In the genomic region with DNA sequence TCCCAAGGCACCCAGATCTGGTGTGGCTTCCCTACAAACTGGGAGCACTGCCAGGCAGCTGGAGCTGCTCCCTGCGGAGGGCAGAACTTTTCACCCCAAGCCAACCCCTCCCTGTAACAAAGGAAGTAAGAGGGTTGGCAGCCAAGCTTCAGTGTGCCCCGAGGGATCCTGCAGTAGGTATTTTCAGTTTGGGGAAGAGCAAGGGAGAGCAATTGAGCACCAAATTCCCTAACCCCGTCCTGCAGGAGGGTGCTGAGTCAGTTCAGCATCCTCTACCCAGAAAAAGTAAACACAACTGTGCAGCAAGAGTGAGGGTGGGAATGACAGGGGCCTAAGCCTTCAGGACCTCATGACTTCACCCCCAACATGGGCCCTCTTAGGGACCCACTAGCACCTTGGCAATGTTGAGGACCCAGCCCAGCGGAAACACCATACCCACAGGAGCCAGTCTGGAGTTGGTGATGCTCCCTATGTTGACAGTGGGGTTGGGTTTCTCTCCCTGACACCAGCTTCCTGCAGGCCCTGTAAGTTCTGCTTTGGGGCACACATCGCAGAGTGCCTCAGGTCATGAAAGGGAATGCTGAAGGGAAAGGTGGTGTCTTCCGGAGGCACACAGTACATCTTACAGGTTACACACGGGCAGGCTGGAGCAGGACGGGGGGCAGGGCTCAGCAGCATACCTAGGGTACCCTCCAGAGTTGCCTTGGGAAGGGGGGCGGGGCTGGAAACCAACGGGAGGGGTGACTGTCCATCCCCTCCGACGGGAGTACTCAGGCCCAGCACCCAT, we compare ENCODE assay signal across 1 cellular context.
TF ChIP-seq lines count a peak whose summit lies in the region.

No MANE protein-coding gene starts in this region.

TF ChIP-seq in SK-N-SH treated with all-trans-retinoic acid at 6 μM for 48 hours, 23 proteins besides CTCF, POLR2A, EP300 and RAD21 (continued from another document):
- TF ChIP-seq PATZ1 (CRISPR knock-in tag; IDR thresholded peaks at IDR 0.05; ENCODE audit: borderline replicate concordance): no peak
- TF ChIP-seq TCF4 (CRISPR knock-in tag; IDR thresholded peaks at IDR 0.05; ENCODE audit: borderline replicate concordance): no peak
- TF ChIP-seq SNAI2 (CRISPR knock-in tag; IDR thresholded peaks at IDR 0.05): no peak
- TF ChIP-seq ZNF70 (CRISPR knock-in tag; IDR thresholded peaks at IDR 0.05): no peak
- TF ChIP-seq, protein P1, sequence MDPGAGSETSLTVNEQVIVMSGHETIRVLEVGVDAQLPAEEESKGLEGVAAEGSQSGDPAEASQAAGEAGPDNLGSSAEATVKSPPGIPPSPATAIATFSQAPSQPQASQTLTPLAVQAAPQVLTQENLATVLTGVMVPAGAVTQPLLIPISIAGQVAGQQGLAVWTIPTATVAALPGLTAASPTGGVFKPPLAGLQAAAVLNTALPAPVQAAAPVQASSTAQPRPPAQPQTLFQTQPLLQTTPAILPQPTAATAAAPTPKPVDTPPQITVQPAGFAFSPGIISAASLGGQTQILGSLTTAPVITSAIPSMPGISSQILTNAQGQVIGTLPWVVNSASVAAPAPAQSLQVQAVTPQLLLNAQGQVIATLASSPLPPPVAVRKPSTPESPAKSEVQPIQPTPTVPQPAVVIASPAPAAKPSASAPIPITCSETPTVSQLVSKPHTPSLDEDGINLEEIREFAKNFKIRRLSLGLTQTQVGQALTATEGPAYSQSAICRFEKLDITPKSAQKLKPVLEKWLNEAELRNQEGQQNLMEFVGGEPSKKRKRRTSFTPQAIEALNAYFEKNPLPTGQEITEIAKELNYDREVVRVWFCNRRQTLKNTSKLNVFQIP (CRISPR knock-in tag; IDR thresholded peaks at IDR 0.05; ENCODE audit: borderline replicate concordance, low read depth): no peak
- TF ChIP-seq ZNF8 (CRISPR knock-in tag; IDR thresholded peaks at IDR 0.05): no peak
- TF ChIP-seq CREB5 (CRISPR knock-in tag; IDR thresholded peaks at IDR 0.05; ENCODE audit: low read depth): no peak
